Comparison of ENCODE assay signal across 1 cellular context in the genomic region with DNA sequence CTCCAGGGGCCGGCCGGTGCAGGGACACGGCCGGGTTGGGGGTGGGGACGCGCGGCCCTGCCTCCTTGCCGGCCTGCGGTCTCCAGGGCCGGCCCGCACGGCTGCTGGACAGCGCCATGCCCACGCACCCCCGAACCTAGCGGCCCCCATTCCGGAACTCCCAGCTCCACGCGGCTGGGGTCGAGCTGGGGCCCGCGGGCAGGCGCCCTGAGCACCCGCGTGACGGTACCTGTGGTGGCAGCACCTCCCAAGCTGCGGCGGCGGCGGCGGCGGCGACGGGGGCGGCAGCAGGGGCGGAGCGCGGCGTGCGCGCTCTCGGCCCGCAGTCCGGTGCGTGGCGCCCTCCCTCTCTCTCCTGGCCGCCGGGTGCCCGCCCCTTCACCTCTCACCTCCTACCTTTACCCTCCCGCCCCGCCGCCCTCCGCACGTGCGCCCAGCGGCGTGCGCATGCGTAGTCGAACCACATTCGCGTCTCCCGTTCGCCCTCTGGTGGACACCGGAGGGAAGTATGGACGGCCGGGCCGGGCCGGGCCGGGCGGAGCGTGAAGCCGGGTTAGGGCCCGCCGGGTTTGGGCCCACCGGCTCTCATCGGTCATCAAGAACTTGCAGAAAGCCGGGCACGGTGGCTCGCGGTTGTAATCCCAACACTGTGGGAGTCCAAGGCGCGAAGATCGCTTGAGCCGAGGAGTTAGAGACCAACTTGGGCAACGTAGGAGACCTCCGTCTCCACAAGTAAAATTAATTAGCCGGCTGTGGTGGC.
A peak's percentile ranks its signal among the peaks of the same experiment; 100 is the strongest.
TF ChIP-seq lines count a peak whose summit lies in the region.

A gene (minus strand): TSS at position 372 of the 760 bp plus-strand sequence. CDS start 32,948 bp downstream, outside the sequence.

TF ChIP-seq in HepG2, 621 proteins besides CTCF, POLR2A, EP300 and RAD21 (continued from another document and continues in another):
- no peak for TF ChIP-seq SMAD1 (CRISPR knock-in tag; IDR thresholded peaks at IDR 0.05; ENCODE audit: borderline replicate concordance, low read depth)
- no peak for TF ChIP-seq ZC3H4 (CRISPR knock-in tag; IDR thresholded peaks at IDR 0.05; ENCODE audit: borderline replicate concordance)
- TF ChIP-seq, protein P1, sequence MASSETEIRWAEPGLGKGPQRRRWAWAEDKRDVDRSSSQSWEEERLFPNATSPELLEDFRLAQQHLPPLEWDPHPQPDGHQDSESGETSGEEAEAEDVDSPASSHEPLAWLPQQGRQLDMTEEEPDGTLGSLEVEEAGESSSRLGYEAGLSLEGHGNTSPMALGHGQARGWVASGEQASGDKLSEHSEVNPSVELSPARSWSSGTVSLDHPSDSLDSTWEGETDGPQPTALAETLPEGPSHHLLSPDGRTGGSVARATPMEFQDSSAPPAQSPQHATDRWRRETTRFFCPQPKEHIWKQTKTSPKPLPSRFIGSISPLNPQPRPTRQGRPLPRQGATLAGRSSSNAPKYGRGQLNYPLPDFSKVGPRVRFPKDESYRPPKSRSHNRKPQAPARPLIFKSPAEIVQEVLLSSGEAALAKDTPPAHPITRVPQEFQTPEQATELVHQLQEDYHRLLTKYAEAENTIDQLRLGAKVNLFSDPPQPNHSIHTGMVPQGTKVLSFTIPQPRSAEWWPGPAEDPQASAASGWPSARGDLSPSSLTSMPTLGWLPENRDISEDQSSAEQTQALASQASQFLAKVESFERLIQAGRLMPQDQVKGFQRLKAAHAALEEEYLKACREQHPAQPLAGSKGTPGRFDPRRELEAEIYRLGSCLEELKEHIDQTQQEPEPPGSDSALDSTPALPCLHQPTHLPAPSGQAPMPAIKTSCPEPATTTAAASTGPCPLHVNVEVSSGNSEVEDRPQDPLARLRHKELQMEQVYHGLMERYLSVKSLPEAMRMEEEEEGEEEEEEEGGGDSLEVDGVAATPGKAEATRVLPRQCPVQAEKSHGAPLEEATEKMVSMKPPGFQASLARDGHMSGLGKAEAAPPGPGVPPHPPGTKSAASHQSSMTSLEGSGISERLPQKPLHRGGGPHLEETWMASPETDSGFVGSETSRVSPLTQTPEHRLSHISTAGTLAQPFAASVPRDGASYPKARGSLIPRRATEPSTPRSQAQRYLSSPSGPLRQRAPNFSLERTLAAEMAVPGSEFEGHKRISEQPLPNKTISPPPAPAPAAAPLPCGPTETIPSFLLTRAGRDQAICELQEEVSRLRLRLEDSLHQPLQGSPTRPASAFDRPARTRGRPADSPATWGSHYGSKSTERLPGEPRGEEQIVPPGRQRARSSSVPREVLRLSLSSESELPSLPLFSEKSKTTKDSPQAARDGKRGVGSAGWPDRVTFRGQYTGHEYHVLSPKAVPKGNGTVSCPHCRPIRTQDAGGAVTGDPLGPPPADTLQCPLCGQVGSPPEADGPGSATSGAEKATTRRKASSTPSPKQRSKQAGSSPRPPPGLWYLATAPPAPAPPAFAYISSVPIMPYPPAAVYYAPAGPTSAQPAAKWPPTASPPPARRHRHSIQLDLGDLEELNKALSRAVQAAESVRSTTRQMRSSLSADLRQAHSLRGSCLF (CRISPR knock-in tag; IDR thresholded peaks at IDR 0.05; ENCODE audit: borderline replicate concordance): no peak
- TF ChIP-seq ZNF367 (CRISPR knock-in tag; IDR thresholded peaks at IDR 0.05; ENCODE audit: borderline replicate concordance): no peak
- TF ChIP-seq, protein P2, sequence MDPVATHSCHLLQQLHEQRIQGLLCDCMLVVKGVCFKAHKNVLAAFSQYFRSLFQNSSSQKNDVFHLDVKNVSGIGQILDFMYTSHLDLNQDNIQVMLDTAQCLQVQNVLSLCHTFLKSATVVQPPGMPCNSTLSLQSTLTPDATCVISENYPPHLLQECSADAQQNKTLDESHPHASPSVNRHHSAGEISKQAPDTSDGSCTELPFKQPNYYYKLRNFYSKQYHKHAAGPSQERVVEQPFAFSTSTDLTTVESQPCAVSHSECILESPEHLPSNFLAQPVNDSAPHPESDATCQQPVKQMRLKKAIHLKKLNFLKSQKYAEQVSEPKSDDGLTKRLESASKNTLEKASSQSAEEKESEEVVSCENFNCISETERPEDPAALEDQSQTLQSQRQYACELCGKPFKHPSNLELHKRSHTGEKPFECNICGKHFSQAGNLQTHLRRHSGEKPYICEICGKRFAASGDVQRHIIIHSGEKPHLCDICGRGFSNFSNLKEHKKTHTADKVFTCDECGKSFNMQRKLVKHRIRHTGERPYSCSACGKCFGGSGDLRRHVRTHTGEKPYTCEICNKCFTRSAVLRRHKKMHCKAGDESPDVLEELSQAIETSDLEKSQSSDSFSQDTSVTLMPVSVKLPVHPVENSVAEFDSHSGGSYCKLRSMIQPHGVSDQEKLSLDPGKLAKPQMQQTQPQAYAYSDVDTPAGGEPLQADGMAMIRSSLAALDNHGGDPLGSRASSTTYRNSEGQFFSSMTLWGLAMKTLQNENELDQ (CRISPR knock-in tag; IDR thresholded peaks at IDR 0.05; ENCODE audit: borderline replicate concordance): no peak
- no peak for TF ChIP-seq SUZ12 (IDR thresholded peaks at IDR 0.05; ENCODE audit: low read depth, low read length)
- TF ChIP-seq MIER2 (CRISPR knock-in tag; IDR thresholded peaks at IDR 0.05): 0 out of 2 replicates have a peak, but pooled peaks have one; percentile 14
- no peak for TF ChIP-seq ZNF350 (CRISPR knock-in tag; IDR thresholded peaks at IDR 0.05; ENCODE audit: borderline replicate concordance, low read depth)
- TF ChIP-seq ARNTL (CRISPR knock-in tag; IDR thresholded peaks at IDR 0.05): peak; percentile 78
- no peak for TF ChIP-seq ZNF12 (CRISPR knock-in tag; IDR thresholded peaks at IDR 0.05)
- TF ChIP-seq, protein P3, sequence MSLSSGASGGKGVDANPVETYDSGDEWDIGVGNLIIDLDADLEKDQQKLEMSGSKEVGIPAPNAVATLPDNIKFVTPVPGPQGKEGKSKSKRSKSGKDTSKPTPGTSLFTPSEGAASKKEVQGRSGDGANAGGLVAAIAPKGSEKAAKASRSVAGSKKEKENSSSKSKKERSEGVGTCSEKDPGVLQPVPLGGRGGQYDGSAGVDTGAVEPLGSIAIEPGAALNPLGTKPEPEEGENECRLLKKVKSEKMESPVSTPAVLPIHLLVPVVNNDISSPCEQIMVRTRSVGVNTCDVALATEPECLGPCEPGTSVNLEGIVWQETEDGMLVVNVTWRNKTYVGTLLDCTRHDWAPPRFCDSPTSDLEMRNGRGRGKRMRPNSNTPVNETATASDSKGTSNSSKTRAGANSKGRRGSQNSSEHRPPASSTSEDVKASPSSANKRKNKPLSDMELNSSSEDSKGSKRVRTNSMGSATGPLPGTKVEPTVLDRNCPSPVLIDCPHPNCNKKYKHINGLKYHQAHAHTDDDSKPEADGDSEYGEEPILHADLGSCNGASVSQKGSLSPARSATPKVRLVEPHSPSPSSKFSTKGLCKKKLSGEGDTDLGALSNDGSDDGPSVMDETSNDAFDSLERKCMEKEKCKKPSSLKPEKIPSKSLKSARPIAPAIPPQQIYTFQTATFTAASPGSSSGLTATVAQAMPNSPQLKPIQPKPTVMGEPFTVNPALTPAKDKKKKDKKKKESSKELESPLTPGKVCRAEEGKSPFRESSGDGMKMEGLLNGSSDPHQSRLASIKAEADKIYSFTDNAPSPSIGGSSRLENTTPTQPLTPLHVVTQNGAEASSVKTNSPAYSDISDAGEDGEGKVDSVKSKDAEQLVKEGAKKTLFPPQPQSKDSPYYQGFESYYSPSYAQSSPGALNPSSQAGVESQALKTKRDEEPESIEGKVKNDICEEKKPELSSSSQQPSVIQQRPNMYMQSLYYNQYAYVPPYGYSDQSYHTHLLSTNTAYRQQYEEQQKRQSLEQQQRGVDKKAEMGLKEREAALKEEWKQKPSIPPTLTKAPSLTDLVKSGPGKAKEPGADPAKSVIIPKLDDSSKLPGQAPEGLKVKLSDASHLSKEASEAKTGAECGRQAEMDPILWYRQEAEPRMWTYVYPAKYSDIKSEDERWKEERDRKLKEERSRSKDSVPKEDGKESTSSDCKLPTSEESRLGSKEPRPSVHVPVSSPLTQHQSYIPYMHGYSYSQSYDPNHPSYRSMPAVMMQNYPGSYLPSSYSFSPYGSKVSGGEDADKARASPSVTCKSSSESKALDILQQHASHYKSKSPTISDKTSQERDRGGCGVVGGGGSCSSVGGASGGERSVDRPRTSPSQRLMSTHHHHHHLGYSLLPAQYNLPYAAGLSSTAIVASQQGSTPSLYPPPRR (CRISPR knock-in tag; IDR thresholded peaks at IDR 0.05; ENCODE audit: borderline replicate concordance): peak; percentile 51; the same call in 1 of the 2 replicates
- TF ChIP-seq, protein P4, sequence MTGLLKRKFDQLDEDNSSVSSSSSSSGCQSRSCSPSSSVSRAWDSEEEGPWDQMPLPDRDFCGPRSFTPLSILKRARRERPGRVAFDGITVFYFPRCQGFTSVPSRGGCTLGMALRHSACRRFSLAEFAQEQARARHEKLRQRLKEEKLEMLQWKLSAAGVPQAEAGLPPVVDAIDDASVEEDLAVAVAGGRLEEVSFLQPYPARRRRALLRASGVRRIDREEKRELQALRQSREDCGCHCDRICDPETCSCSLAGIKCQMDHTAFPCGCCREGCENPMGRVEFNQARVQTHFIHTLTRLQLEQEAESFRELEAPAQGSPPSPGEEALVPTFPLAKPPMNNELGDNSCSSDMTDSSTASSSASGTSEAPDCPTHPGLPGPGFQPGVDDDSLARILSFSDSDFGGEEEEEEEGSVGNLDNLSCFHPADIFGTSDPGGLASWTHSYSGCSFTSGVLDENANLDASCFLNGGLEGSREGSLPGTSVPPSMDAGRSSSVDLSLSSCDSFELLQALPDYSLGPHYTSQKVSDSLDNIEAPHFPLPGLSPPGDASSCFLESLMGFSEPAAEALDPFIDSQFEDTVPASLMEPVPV (CRISPR knock-in tag; IDR thresholded peaks at IDR 0.05): peak; percentile 58
- TF ChIP-seq ZNF589 (CRISPR knock-in tag; conservative IDR thresholded peaks at IDR 0.05): 0 out of 2 replicates have a peak, but pooled peaks have one; percentile 43
- no peak for TF ChIP-seq NCOA1 (CRISPR knock-in tag; IDR thresholded peaks at IDR 0.05)
- TF ChIP-seq HOXA9 (CRISPR knock-in tag; IDR thresholded peaks at IDR 0.05; ENCODE audit: borderline replicate concordance): no peak
- TF ChIP-seq ZIK1 (CRISPR knock-in tag; IDR thresholded peaks at IDR 0.05; ENCODE audit: borderline replicate concordance, low read depth): peak; percentile 46; the same call in 1 of the 2 replicates
- TF ChIP-seq, protein P5, sequence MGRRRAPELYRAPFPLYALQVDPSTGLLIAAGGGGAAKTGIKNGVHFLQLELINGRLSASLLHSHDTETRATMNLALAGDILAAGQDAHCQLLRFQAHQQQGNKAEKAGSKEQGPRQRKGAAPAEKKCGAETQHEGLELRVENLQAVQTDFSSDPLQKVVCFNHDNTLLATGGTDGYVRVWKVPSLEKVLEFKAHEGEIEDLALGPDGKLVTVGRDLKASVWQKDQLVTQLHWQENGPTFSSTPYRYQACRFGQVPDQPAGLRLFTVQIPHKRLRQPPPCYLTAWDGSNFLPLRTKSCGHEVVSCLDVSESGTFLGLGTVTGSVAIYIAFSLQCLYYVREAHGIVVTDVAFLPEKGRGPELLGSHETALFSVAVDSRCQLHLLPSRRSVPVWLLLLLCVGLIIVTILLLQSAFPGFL (CRISPR knock-in tag; IDR thresholded peaks at IDR 0.05): no peak
- TF ChIP-seq CHD4 (IDR thresholded peaks at IDR 0.05; ENCODE audit: borderline replicate concordance, low read length): no peak
- TF ChIP-seq TMF1 (CRISPR knock-in tag; IDR thresholded peaks at IDR 0.05; ENCODE audit: low read depth): peak; percentile 19; the same call in 1 of the 2 replicates
- TF ChIP-seq, protein P6, sequence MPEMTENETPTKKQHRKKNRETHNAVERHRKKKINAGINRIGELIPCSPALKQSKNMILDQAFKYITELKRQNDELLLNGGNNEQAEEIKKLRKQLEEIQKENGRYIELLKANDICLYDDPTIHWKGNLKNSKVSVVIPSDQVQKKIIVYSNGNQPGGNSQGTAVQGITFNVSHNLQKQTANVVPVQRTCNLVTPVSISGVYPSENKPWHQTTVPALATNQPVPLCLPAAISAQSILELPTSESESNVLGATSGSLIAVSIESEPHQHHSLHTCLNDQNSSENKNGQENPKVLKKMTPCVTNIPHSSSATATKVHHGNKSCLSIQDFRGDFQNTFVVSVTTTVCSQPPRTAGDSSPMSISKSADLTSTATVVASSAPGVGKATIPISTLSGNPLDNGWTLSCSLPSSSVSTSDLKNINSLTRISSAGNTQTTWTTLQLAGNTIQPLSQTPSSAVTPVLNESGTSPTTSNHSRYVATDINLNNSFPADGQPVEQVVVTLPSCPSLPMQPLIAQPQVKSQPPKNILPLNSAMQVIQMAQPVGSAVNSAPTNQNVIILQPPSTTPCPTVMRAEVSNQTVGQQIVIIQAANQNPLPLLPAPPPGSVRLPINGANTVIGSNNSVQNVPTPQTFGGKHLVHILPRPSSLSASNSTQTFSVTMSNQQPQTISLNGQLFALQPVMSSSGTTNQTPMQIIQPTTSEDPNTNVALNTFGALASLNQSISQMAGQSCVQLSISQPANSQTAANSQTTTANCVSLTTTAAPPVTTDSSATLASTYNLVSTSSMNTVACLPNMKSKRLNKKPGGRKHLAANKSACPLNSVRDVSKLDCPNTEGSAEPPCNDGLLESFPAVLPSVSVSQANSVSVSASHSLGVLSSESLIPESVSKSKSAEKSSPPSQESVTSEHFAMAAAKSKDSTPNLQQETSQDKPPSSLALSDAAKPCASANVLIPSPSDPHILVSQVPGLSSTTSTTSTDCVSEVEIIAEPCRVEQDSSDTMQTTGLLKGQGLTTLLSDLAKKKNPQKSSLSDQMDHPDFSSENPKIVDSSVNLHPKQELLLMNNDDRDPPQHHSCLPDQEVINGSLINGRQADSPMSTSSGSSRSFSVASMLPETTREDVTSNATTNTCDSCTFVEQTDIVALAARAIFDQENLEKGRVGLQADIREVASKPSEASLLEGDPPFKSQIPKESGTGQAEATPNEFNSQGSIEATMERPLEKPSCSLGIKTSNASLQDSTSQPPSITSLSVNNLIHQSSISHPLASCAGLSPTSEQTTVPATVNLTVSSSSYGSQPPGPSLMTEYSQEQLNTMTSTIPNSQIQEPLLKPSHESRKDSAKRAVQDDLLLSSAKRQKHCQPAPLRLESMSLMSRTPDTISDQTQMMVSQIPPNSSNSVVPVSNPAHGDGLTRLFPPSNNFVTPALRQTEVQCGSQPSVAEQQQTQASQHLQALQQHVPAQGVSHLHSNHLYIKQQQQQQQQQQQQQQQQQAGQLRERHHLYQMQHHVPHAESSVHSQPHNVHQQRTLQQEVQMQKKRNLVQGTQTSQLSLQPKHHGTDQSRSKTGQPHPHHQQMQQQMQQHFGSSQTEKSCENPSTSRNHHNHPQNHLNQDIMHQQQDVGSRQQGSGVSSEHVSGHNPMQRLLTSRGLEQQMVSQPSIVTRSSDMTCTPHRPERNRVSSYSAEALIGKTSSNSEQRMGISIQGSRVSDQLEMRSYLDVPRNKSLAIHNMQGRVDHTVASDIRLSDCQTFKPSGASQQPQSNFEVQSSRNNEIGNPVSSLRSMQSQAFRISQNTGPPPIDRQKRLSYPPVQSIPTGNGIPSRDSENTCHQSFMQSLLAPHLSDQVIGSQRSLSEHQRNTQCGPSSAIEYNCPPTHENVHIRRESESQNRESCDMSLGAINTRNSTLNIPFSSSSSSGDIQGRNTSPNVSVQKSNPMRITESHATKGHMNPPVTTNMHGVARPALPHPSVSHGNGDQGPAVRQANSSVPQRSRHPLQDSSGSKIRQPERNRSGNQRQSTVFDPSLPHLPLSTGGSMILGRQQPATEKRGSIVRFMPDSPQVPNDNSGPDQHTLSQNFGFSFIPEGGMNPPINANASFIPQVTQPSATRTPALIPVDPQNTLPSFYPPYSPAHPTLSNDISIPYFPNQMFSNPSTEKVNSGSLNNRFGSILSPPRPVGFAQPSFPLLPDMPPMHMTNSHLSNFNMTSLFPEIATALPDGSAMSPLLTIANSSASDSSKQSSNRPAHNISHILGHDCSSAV (CRISPR knock-in tag; IDR thresholded peaks at IDR 0.05; ENCODE audit: borderline replicate concordance): no peak
- TF ChIP-seq, protein P7, sequence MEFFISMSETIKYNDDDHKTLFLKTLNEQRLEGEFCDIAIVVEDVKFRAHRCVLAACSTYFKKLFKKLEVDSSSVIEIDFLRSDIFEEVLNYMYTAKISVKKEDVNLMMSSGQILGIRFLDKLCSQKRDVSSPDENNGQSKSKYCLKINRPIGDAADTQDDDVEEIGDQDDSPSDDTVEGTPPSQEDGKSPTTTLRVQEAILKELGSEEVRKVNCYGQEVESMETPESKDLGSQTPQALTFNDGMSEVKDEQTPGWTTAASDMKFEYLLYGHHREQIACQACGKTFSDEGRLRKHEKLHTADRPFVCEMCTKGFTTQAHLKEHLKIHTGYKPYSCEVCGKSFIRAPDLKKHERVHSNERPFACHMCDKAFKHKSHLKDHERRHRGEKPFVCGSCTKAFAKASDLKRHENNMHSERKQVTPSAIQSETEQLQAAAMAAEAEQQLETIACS (CRISPR knock-in tag; IDR thresholded peaks at IDR 0.05): peak; percentile 93
